In genomic region chr7:74657692-74658170, GRCh38 we compare ENCODE assay signal across 8 cellular contexts. TPM values are rescaled to one million over a fixed set of nuclear protein-coding genes. Genes with fewer than 3 reads are reported as not detected.
DNase-seq lines count a peak whose midpoint lies in the region; ATAC-seq, FAIRE-seq and TF ChIP-seq lines count a peak whose summit lies in the region.

Gene GTF2I, plus strand, starts transcription at chr7:74657718. Its CDS starts 31,411 bp downstream, at chr7:74689129.

- TF ChIP-seq POLR2A in H1 (IDR thresholded peaks at IDR 0.05; ENCODE audit: control extremely low read depth in 1 of 2, low read depth in 2 of 2, low read length in 2 of 2), result peak in 1 of 2 experiments; percentile 13; a peak in 1 of 3 replicates

- DNase-seq in activated naive CD4-positive, alpha-beta T cell (lab: John Stamatoyannopoulos, UW), result peak in 3 of 4 experiments; percentile 50 to 58 (median 55)
- no peak for DNase-seq in activated naive CD4-positive, alpha-beta T cell treated with anti-CD3 and anti-CD28 coated beads, Interleukin-2, amount 50 U/mL, for 16 hours
- DNase-seq in T-helper 17 cell (peak in 1 of 3 donors; percentile 42), H1 (ENCODE audit: low read depth in 1 of 2, low spot score in 2 of 2) (peak in 1 of 2 experiments; percentile 81), upper lobe of right lung (no peak), NOMO-1 treated with DMSO at 0.1 percent for 48 hours (lab: John Stamatoyannopoulos, UW; ENCODE audit: unreplicated experiment) (no peak)

- H3K9ac ChIP-seq in H1 (replicated peaks in 1 of 4; ENCODE audit: extremely low read depth in 1 of 4, low read depth in 3 of 4, low read length in 3 of 4) (peak within 1 kb of the TSS; percentile 85 to 97 (median 92)), mucosa of stomach (ENCODE audit: low read length) (peak within 1 kb of the TSS; percentile 94)

- peak within 1 kb of the TSS; percentile 98 for H4K8ac ChIP-seq in H1 (ENCODE audit: extremely low read depth, insufficient read depth, low read length)

- H3K36me3 ChIP-seq in H1 (ENCODE audit: control insufficient read depth in 2 of 4, insufficient read depth in 4 of 4, low read length in 3 of 4) (peaks cover 0 to 6% (median 0%) of the 10 kb centered on the region in 4 experiments; a peak in 1 of 8 replicates), mucosa of stomach (ENCODE audit: control insufficient read depth, insufficient read depth, low read length) (no peaks in the 10 kb centered on the region), upper lobe of right lung (no peaks in the 10 kb centered on the region)

- peak within 1 kb of the TSS; percentile 96 for H3K4me2 ChIP-seq in H1 (ENCODE audit: insufficient read depth in 1 of 2, low read depth in 2 of 2, low read length in 2 of 2)

- H3K9me3 ChIP-seq in T-helper 17 cell (ENCODE audit: control insufficient read depth, low read length, poor library complexity, severe bottlenecking) (no peaks in the 10 kb centered on the region), H1 (ENCODE audit: insufficient read depth in 2 of 2, low read depth in 1 of 2, low read length in 1 of 2) (no peaks in the 10 kb centered on the region), mucosa of stomach (ENCODE audit: control insufficient read depth, low read length) (no peaks in the 10 kb centered on the region), upper lobe of right lung (no peaks in the 10 kb centered on the region)

- H3K56ac ChIP-seq in H1 (replicated peaks; ENCODE audit: insufficient read length, low read depth, low read length), result peak within 1 kb of the TSS; percentile 97

- WGBS in H1 (ENCODE audit: extremely low coverage in 1 of 2, insufficient coverage in 1 of 2, insufficient read length in 1 of 2, insufficient replicate concordance in 2 of 2, low coverage in 1 of 2, low lambda C conversion rate in 2 of 2, missing lambda C conversion rate in 1 of 2), 2 experiments, result 1% methylated on average over 21 of the region's 56 CpGs; no CpG with 5 or more reads in 1 of the 2 experiments

- TF ChIP-seq RAD21 in H1 (IDR thresholded peaks at IDR 0.05 in 1 of 2, conservative IDR thresholded peaks at IDR 0.05 in 1 of 2; ENCODE audit: low read depth in 2 of 2, low read length in 2 of 2), result no peak

- H2BK15ac ChIP-seq in H1 (ENCODE audit: low read length), result peak within 1 kb of the TSS; percentile 88; the same call in 1 of the 2 replicates

- no peak for FAIRE-seq in H1 (lab: Jason Lieb, UNC)

- H2AK5ac ChIP-seq in H1 (ENCODE audit: low read depth, low read length), result peak within 1 kb of the TSS; percentile 83; the same call in 1 of the 2 replicates

- H3K4me3 ChIP-seq in H1 (ENCODE audit: extremely low read depth in 1 of 4, insufficient read depth in 2 of 4, low read depth in 3 of 4, low read length in 4 of 4) (peak within 1 kb of the TSS; percentile 82 to 97 (median 88)), mucosa of stomach (ENCODE audit: low read length) (peak within 1 kb of the TSS; percentile 56), upper lobe of right lung (peak within 1 kb of the TSS; percentile 97)

- peaks cover 45% of the 10 kb centered on the region for H3K4me1 Mint-ChIP-seq in T-helper 17 cell

- H3K18ac ChIP-seq in H1 (ENCODE audit: extremely low read depth, low read length), result peak within 1 kb of the TSS; percentile 90

- H3K4me1 ChIP-seq in H1 (replicated peaks in 1 of 4; ENCODE audit: control insufficient read depth in 3 of 4, insufficient read depth in 4 of 4, low read length in 3 of 4), result peaks cover 7 to 23% (median 15%) of the 10 kb centered on the region in 4 experiments
- H3K4me1 ChIP-seq in mucosa of stomach (ENCODE audit: control insufficient read depth, insufficient read depth, low read length), result peaks cover 43% of the 10 kb centered on the region
- peaks cover 45% of the 10 kb centered on the region for H3K4me1 ChIP-seq in upper lobe of right lung

- no peak within 1 kb of the TSS for H3K23ac ChIP-seq in H1 (ENCODE audit: insufficient read length)

- H3K36me3 Mint-ChIP-seq in T-helper 17 cell (ENCODE audit: low read depth), result no peaks in the 10 kb centered on the region

- POLR2A ChIA-PET in H1 (lab: Charles Lee; ENCODE audit: partially characterized antibody), result interaction anchor here (0.7 to 4.0 kb wide), 22 partner anchors 8 to 448 kb away, joined by 3 to 25 read pairs (median 5); no protein-coding TSS in a partner anchor

- H3K27me3 ChIP-seq in H1 (replicated peaks in 1 of 4; ENCODE audit: control insufficient read depth in 3 of 4, extremely low read depth in 1 of 4, insufficient read depth in 3 of 4, low read length in 3 of 4) (no peaks in the 10 kb centered on the region), mucosa of stomach (ENCODE audit: control insufficient read depth, insufficient read depth, low read length) (no peaks in the 10 kb centered on the region), upper lobe of right lung (no peaks in the 10 kb centered on the region)

- H3K4me3 Mint-ChIP-seq in T-helper 17 cell, result peak within 1 kb of the TSS; percentile 96

- no peak for TF ChIP-seq EP300 in H1 (IDR thresholded peaks at IDR 0.05; ENCODE audit: borderline replicate concordance in 1 of 2, low read depth in 2 of 2, low read length in 2 of 2)

- no peaks in the 10 kb centered on the region for H3K27me3 Mint-ChIP-seq in T-helper 17 cell

- peaks cover 19% of the 10 kb centered on the region; the same call in 1 of the 2 replicates for H3K23me2 ChIP-seq in H1 (ENCODE audit: low read depth, low read length)

- peak within 1 kb of the TSS; percentile 99 for H2BK5ac ChIP-seq in H1 (ENCODE audit: low read depth, low read length)

- H2BK20ac ChIP-seq in H1 (ENCODE audit: low read length), result peak within 1 kb of the TSS; percentile 72

- peak within 1 kb of the TSS; percentile 98 for H3K27ac ChIP-seq in H1 (ENCODE audit: low read depth, low read length)
- peak within 1 kb of the TSS; percentile 97 for H3K27ac ChIP-seq in upper lobe of right lung

- CTCF ChIA-PET in H1 (lab: Charles Lee; ENCODE audit: partially characterized antibody), result interaction anchor here (0.5 kb wide), 1 partner anchor 85 kb away, joined by 3 read pairs; no protein-coding TSS in a partner anchor

- H3K79me1 ChIP-seq in H1 (ENCODE audit: low read depth, low read length), result no peaks in the 10 kb centered on the region

- H3K4ac ChIP-seq in H1 (replicated peaks; ENCODE audit: insufficient read length, low read depth, low read length), result peak within 1 kb of the TSS; percentile 99

- H3K14ac ChIP-seq in H1 (ENCODE audit: insufficient read length), result peak within 1 kb of the TSS; percentile 58

- H4K20me1 ChIP-seq in H1 (replicated peaks in 1 of 2; ENCODE audit: control insufficient read depth in 1 of 2, insufficient read depth in 2 of 2, low read length in 2 of 2), result no peaks in the 10 kb centered on the region

- ATAC-seq in HG03039 (IDR thresholded peaks at IDR 0.05; ENCODE audit: unreplicated experiment) (peak; percentile 7), T-helper 17 cell (peak; percentile 49), upper lobe of right lung (no peak)

- peak within 1 kb of the TSS; percentile 95 for H4K5ac ChIP-seq in H1 (ENCODE audit: insufficient read length, low read depth, low read length)

- H2BK12ac ChIP-seq in H1 (ENCODE audit: low read depth, low read length), result peak within 1 kb of the TSS; percentile 85; the same call in 1 of the 2 replicates

- intact Hi-C loops in upper lobe of right lung (cut with DNase I), result no loop called here

- TF ChIP-seq CTCF in H1 (IDR thresholded peaks at IDR 0.05; ENCODE audit: control extremely low read depth in 1 of 3, insufficient read depth in 1 of 3, low read depth in 1 of 3, low read length in 3 of 3) (no peak), upper lobe of right lung (IDR thresholded peaks at IDR 0.05) (no peak)

- H2AFZ ChIP-seq in H1 (ENCODE audit: low read length), result no peak within 1 kb of the TSS

- H3K79me2 ChIP-seq in H1 (ENCODE audit: control insufficient read depth in 1 of 2, insufficient read depth in 2 of 2, low read length in 2 of 2), result peaks cover 9 to 34% of the 10 kb centered on the region in 2 experiments

- H2BK120ac ChIP-seq in H1 (replicated peaks; ENCODE audit: low read depth, low read length), result peak within 1 kb of the TSS; percentile 6

- H4K91ac ChIP-seq in H1 (replicated peaks; ENCODE audit: insufficient read length, low read length), result peak within 1 kb of the TSS; percentile 96

- H3K27ac Mint-ChIP-seq in T-helper 17 cell, result peak within 1 kb of the TSS; percentile 98

TF ChIP-seq in H1, 55 proteins besides CTCF, POLR2A, EP300 and RAD21 (continues in another document):
- TF ChIP-seq SIX5 (IDR thresholded peaks at IDR 0.05; ENCODE audit: low read depth, low read length) (no peak), KDM4A (IDR thresholded peaks at IDR 0.05; ENCODE audit: low read depth, low read length, severe bottlenecking) (peak; percentile 25), KDM5A (IDR thresholded peaks at IDR 0.05; ENCODE audit: low read length) (no peak), HDAC2 (IDR thresholded peaks at IDR 0.05; ENCODE audit: borderline replicate concordance in 1 of 2, low read depth in 2 of 2, low read length in 2 of 2) (peak in 1 of 2 experiments; percentile 39; a peak in 1 of 4 replicates), PHF8 (conservative IDR thresholded peaks at IDR 0.05; ENCODE audit: low read depth, low read length) (peak; percentile 15), ASH2L (IDR thresholded peaks at IDR 0.05; ENCODE audit: low read length) (no peak), SIN3A (conservative IDR thresholded peaks at IDR 0.05 in 1 of 2, IDR thresholded peaks at IDR 0.05 in 1 of 2; ENCODE audit: low read depth in 1 of 2, low read length in 2 of 2) (no peak), ATF2 (IDR thresholded peaks at IDR 0.05; ENCODE audit: low read length) (no peak)

RNA-seq across cellular contexts. Expression of gene GTF2I, which starts in this region (rescaled TPM):
- 100 to 1,000 TPM; 127 to 141 TPM for total RNA-seq in T-helper 17 cell
- 311 and 316 TPM in 2 replicates for total RNA-seq in H1 (2021; fragmentation: NEBNext Ultra II Directional; extraction: Animal tissue kit (Norgen Biotek cat#: 25700))
- polyA plus RNA-seq in H1 (2011; rRNA removed), result 46.7 and 100 TPM in 2 replicates
- 97.4 TPM for polyA plus RNA-seq in H1 (2011; cell fraction: cytosol; rRNA removed)
- 157 TPM for polyA plus RNA-seq in H1 (2011; cell fraction: nucleus; rRNA removed)
- 115 to 199 TPM (median 139 TPM) in 4 replicates for polyA plus RNA-seq in H1 (2012, experiment 1 of 2)
- 16.4 TPM for polyA plus RNA-seq in H1 (2012, experiment 2 of 2)
- polyA plus RNA-seq in H1 (2013, experiment 1 of 2), result 244 TPM
- 229 TPM for polyA plus RNA-seq in H1 (2013, experiment 2 of 2)
- polyA minus RNA-seq in H1 (2011; rRNA and poly(A)+ RNA removed), result 77.3 and 91.8 TPM in 2 replicates
- polyA minus RNA-seq in H1 (2011; cell fraction: cytosol; rRNA and poly(A)+ RNA removed), result 88.3 TPM
- 212 TPM for polyA minus RNA-seq in H1 (2011; cell fraction: nucleus; rRNA and poly(A)+ RNA removed)
- 221 TPM for total RNA-seq in upper lobe of right lung

Comparison
In these comparisons a context has a peak if more than half of its experiments do, and no peak if none do; other contexts are left out.
1. DNase-seq: peak in activated naive CD4-positive, alpha-beta T cell (3 of 4); none in activated naive CD4-positive, alpha-beta T cell treated with anti-CD3 and anti-CD28 coated beads, Interleukin-2, amount 50 U/mL, for 16 hours (single experiment), upper lobe of right lung (single experiment) and NOMO-1 treated with DMSO at 0.1 percent for 48 hours (single experiment).
2. Peak in every context shown above with its lines, with median percentiles within 50 percentile points of each other: H3K4me3 ChIP-seq.